14 cellular contexts compared by ENCODE assay signal in the genomic region with DNA sequence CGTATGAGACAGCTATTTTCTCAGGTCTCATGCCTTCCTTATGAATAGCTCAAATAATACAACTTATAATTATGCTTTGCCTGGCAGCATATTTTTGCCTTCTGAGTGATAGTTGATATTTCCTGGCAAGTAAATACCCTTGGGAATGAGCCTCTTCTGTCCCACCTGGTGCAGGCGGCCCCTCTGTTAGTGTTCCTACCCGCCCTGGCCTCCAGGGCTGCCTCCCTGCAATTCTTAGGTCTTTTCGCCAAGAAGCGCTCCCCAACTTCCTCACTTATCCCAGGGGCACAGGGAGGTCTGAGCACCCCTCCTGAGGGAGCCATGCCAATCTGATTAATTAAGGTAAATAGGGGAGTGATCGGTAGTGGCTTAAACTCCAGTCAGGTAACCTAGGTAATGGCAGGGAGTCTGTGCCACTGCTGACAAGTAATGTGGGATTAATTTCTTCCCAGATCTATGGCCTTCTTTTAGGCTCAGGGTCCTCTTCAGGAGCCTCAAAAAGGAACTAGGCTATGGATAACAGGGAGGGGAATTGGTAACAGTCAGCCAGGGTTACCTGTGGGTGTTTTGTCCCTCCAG.
DNase-seq lines count a peak whose midpoint lies in the region; ATAC-seq and TF ChIP-seq lines count a peak whose summit lies in the region.
"Had no signal": no experiment of that assay in that cellular context is flagged by ENCODE, and none has a peak within 500 bp of the region (broad histone marks: within the 10 kb centered on the region; RNA-seq: fewer than 3 reads in every experiment).

No MANE protein-coding gene starts in this region.

- POLR2A ChIA-PET in activated CD4-positive, alpha-beta memory T cell treated with anti-CD3 and anti-CD28 coated beads, Interleukin-2, amount 10 ng/mL, durations not matched to agents 7 days and 5 days (lab: Charles Lee): interaction anchor here (1.0 kb wide), 1 partner anchor 24 kb away, joined by 3 read pairs; no protein-coding TSS in a partner anchor
- POLR2A ChIA-PET in activated CD4-positive, alpha-beta memory T cell treated with anti-CD3 and anti-CD28 coated beads for 36 hours (lab: Charles Lee): no interaction called here

- no peak for DNase-seq in activated CD4-positive, alpha-beta memory T cell treated with anti-CD3 and anti-CD28 coated beads, Interleukin-2, amount 10 ng/mL, durations not matched to agents 7 days and 5 days
- DNase-seq in activated CD4-positive, alpha-beta memory T cell treated with anti-CD3 and anti-CD28 coated beads for 36 hours: no peak
- peak; percentile 50 for DNase-seq in NCI-H1105 treated with DMSO at 0.1 percent for 48 hours (lab: John Stamatoyannopoulos, UW)
- DNase-seq in chondrocyte (ENCODE audit: low spot score): no peak
- no peak for DNase-seq in stimulated activated effector memory CD8-positive, alpha-beta T cell treated with anti-CD3 and anti-CD28 coated beads, Interleukin-12 subunit alpha, Interleukin-12 subunit beta, amount 100 ng/mL, for 72 hours (ENCODE audit: low spot score in 2 of 2)
- no peak for DNase-seq in NCI-H128 (lab: John Stamatoyannopoulos, UW; ENCODE audit: unreplicated experiment)
- DNase-seq: activated CD4-positive, alpha-beta T cell treated with anti-CD3 and anti-CD28 coated beads for 4 hours; DMS153; left cardiac atrium; NCI-H2029 treated with DMSO at 0.1 percent for 48 hours; retina; upper lobe of right lung had no signal

- peak overlapping the region; percentile 9 for H3K27ac Mint-ChIP-seq in activated CD4-positive, alpha-beta memory T cell treated with anti-CD3 and anti-CD28 coated beads, Interleukin-2, amount 10 ng/mL, durations not matched to agents 7 days and 5 days
- no peak overlapping the region for H3K27ac Mint-ChIP-seq in activated CD4-positive, alpha-beta memory T cell treated with anti-CD3 and anti-CD28 coated beads for 36 hours
- H3K27ac Mint-ChIP-seq in chondrocyte (ENCODE audit: unreplicated experiment): peak overlapping the region; percentile 68
- peak overlapping the region; percentile 94 for H3K27ac Mint-ChIP-seq in stimulated activated effector memory CD8-positive, alpha-beta T cell treated with anti-CD3 and anti-CD28 coated beads, Interleukin-12 subunit alpha, Interleukin-12 subunit beta, amount 100 ng/mL, for 72 hours

- intact Hi-C loops in activated CD4-positive, alpha-beta memory T cell treated with anti-CD3 and anti-CD28 coated beads for 36 hours (cut with micrococcal nuclease): no loop called here

- no peaks in the 10 kb centered on the region for H3K27me3 Mint-ChIP-seq in activated CD4-positive, alpha-beta memory T cell treated with anti-CD3 and anti-CD28 coated beads, Interleukin-2, amount 10 ng/mL, durations not matched to agents 7 days and 5 days
- H3K27me3 Mint-ChIP-seq in activated CD4-positive, alpha-beta memory T cell treated with anti-CD3 and anti-CD28 coated beads for 36 hours: no peaks in the 10 kb centered on the region
- H3K27me3 Mint-ChIP-seq in chondrocyte (ENCODE audit: low read depth): no peaks in the 10 kb centered on the region

- no peaks in the 10 kb centered on the region for H3K9me3 Mint-ChIP-seq in activated CD4-positive, alpha-beta memory T cell treated with anti-CD3 and anti-CD28 coated beads, Interleukin-2, amount 10 ng/mL, durations not matched to agents 7 days and 5 days
- no peaks in the 10 kb centered on the region for H3K9me3 Mint-ChIP-seq in activated CD4-positive, alpha-beta memory T cell treated with anti-CD3 and anti-CD28 coated beads for 36 hours
- H3K9me3 Mint-ChIP-seq in chondrocyte (ENCODE audit: low read depth): no peaks in the 10 kb centered on the region
- H3K9me3 Mint-ChIP-seq in stimulated activated effector memory CD8-positive, alpha-beta T cell treated with anti-CD3 and anti-CD28 coated beads, Interleukin-12 subunit alpha, Interleukin-12 subunit beta, amount 100 ng/mL, for 72 hours: no peaks in the 10 kb centered on the region

- peaks cover 45% of the 10 kb centered on the region for H3K4me1 Mint-ChIP-seq in activated CD4-positive, alpha-beta memory T cell treated with anti-CD3 and anti-CD28 coated beads, Interleukin-2, amount 10 ng/mL, durations not matched to agents 7 days and 5 days
- H3K4me1 Mint-ChIP-seq in activated CD4-positive, alpha-beta memory T cell treated with anti-CD3 and anti-CD28 coated beads for 36 hours (ENCODE audit: low read depth): peaks cover 29% of the 10 kb centered on the region
- H3K4me1 Mint-ChIP-seq in chondrocyte (ENCODE audit: low read depth): peaks cover 61% of the 10 kb centered on the region
- H3K4me1 Mint-ChIP-seq in stimulated activated effector memory CD8-positive, alpha-beta T cell treated with anti-CD3 and anti-CD28 coated beads, Interleukin-12 subunit alpha, Interleukin-12 subunit beta, amount 100 ng/mL, for 72 hours: peaks cover 52% of the 10 kb centered on the region

- peaks cover 9% of the 10 kb centered on the region for H3K36me3 Mint-ChIP-seq in activated CD4-positive, alpha-beta memory T cell treated with anti-CD3 and anti-CD28 coated beads, Interleukin-2, amount 10 ng/mL, durations not matched to agents 7 days and 5 days (ENCODE audit: low read depth)
- no peaks in the 10 kb centered on the region for H3K36me3 Mint-ChIP-seq in activated CD4-positive, alpha-beta memory T cell treated with anti-CD3 and anti-CD28 coated beads for 36 hours
- no peaks in the 10 kb centered on the region for H3K36me3 Mint-ChIP-seq in chondrocyte (ENCODE audit: low read depth)
- H3K36me3 Mint-ChIP-seq in stimulated activated effector memory CD8-positive, alpha-beta T cell treated with anti-CD3 and anti-CD28 coated beads, Interleukin-12 subunit alpha, Interleukin-12 subunit beta, amount 100 ng/mL, for 72 hours: no peaks in the 10 kb centered on the region

- CTCF ChIA-PET in activated CD4-positive, alpha-beta memory T cell treated with anti-CD3 and anti-CD28 coated beads, Interleukin-2, amount 10 ng/mL, durations not matched to agents 7 days and 5 days (lab: Charles Lee): interaction anchor here (2.5 kb wide), 1 partner anchor 200 kb away, joined by 13 read pairs; no protein-coding TSS in a partner anchor
- CTCF ChIA-PET in activated CD4-positive, alpha-beta memory T cell treated with anti-CD3 and anti-CD28 coated beads for 36 hours (lab: Charles Lee): interaction anchor here (0.7 to 1.0 kb wide), 3 partner anchors 35 to 92 kb away, joined by 3 read pairs; partner anchors contain the start of gene GALNT10

- TF ChIP-seq CTCF in chondrocyte (IDR thresholded peaks at IDR 0.05): no peak

- no peak for ATAC-seq in stimulated activated effector memory CD8-positive, alpha-beta T cell treated with anti-CD3 and anti-CD28 coated beads, Interleukin-12 subunit alpha, Interleukin-12 subunit beta, amount 100 ng/mL, for 72 hours
- ATAC-seq in HG03432 (IDR thresholded peaks at IDR 0.05; ENCODE audit: unreplicated experiment) (no peak), HG02852 (IDR thresholded peaks at IDR 0.05; ENCODE audit: unreplicated experiment) (no peak)

- H3K4me3 Mint-ChIP-seq in activated CD4-positive, alpha-beta memory T cell treated with anti-CD3 and anti-CD28 coated beads, Interleukin-2, amount 10 ng/mL, durations not matched to agents 7 days and 5 days: no peak overlapping the region
- no peak overlapping the region for H3K4me3 Mint-ChIP-seq in activated CD4-positive, alpha-beta memory T cell treated with anti-CD3 and anti-CD28 coated beads for 36 hours
- H3K4me3 Mint-ChIP-seq in chondrocyte (ENCODE audit: unreplicated experiment): no peak overlapping the region
- H3K4me3 Mint-ChIP-seq in stimulated activated effector memory CD8-positive, alpha-beta T cell treated with anti-CD3 and anti-CD28 coated beads, Interleukin-12 subunit alpha, Interleukin-12 subunit beta, amount 100 ng/mL, for 72 hours: no peak overlapping the region
